Comparison of ENCODE assay signal across 1 cellular context in the genomic region with DNA sequence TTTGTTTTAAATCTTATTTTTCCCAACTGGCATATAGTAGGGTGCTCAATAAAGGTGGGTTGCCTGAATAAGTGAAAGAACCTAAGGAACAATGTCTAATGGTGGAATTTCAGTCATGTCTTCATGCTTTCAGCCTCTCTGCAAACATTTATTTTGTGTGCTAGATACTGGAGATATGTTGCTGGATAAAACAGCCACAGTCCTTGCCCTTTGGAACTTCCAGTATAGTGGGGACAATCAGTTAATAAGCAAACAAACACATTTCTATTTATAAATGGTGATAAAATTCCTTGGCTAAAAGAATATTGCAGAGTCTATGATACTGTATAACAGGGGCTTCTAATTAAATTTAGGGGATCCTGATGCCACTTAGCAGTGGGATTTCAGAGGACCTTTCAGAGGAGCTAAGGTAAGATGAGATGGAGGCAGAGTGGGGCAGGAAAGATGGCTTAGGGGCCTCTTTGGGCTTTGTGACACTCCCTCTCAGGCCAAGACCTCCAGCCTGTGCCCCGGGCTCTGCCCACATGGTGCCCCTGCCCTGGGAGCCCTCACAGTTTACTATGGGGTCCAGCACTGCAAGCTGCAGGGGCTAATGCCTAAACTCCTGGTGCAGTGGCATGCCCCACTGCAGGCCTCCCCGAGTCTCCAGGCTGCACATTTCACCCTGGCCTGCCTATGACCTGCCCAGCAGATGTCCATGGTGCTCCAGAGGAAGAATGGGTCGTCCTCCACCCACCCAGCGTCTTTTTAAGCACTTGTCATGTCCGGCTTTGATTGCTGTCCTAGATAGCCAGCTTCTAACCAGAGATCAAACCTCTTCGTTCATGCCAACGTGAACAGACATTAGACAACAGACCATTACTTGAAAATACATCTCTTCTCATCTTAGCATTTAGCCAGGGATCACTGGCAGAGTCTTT.
TF ChIP-seq lines count a peak whose summit lies in the region.

No MANE protein-coding gene starts in this region.

TF ChIP-seq in liver, 16 proteins besides CTCF, POLR2A, EP300 and RAD21 (continued from another document):
- TF ChIP-seq, protein P1, sequence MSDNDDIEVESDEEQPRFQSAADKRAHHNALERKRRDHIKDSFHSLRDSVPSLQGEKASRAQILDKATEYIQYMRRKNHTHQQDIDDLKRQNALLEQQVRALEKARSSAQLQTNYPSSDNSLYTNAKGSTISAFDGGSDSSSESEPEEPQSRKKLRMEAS (IDR thresholded peaks at IDR 0.05), result no peak
- peak; percentile 19 for TF ChIP-seq HNF4G (IDR thresholded peaks at IDR 0.05)
- peak in 1 of 2 donors; percentile 51 for TF ChIP-seq RXRA (IDR thresholded peaks at IDR 0.05)
- TF ChIP-seq JUND (IDR thresholded peaks at IDR 0.05), result no peak
- peak; percentile 27 for TF ChIP-seq YY1 (IDR thresholded peaks at IDR 0.05)
- TF ChIP-seq HNF4A (conservative IDR thresholded peaks at IDR 0.05), result peak; percentile 80
TF ChIP-seq in liver: peak in this region for 5.
